24 cellular contexts compared by ENCODE assay signal in the genomic region with DNA sequence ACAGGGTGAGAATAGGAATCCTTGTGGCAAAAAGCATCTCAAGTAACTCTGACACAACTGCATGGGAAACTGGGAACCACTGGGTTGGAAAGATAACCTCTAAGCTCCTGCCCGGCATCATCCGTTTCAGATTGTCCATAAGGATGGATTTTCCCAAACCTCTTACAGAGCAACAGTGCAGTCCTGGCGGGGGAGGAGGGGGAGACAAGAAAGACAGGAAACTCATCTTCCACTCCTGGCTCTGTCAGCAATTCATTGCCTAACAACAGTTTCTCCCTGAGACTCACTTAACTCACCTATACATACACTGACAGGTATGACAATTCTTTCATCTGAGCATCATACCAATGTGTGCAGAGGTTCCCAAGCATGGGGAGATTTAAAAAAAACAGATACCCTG.
DNase-seq lines count a peak whose midpoint lies in the region; ATAC-seq, FAIRE-seq and TF ChIP-seq lines count a peak whose summit lies in the region.
"Had no signal": no experiment of that assay in that cellular context is flagged by ENCODE, and none has a peak within 500 bp of the region (broad histone marks: within the 10 kb centered on the region; RNA-seq: fewer than 3 reads in every experiment).

No MANE protein-coding gene starts in this region.

- H2AFZ ChIP-seq in astrocyte (ENCODE audit: low read depth, low read length): no peak overlapping the region

- no peaks in the 10 kb centered on the region for H3K36me3 Mint-ChIP-seq in activated naive CD4-positive, alpha-beta T cell treated with anti-CD3 and anti-CD28 coated beads, Interleukin-2, amount 50 U/mL, for 24 hours
- H3K36me3 Mint-ChIP-seq in activated naive CD4-positive, alpha-beta T cell treated with anti-CD3 and anti-CD28 coated beads, Interleukin-2, amount 10 ng/mL, durations not matched to agents 7 days and 5 days: no peaks in the 10 kb centered on the region
- H3K36me3 Mint-ChIP-seq in astrocyte (ENCODE audit: low read depth, unreplicated experiment): no peaks in the 10 kb centered on the region
- no peaks in the 10 kb centered on the region for H3K36me3 Mint-ChIP-seq in type B pancreatic cell
- H3K36me3 Mint-ChIP-seq: CD8-positive, alpha-beta T cell had no signal

- H3K36me3 ChIP-seq in astrocyte (ENCODE audit: insufficient read depth, low read length): no peaks in the 10 kb centered on the region
- no peaks in the 10 kb centered on the region for H3K36me3 ChIP-seq in neutrophil
- H3K36me3 ChIP-seq: BLaER1 treated with 17β-estradiol and CSF1 and Interleukin-3, amounts not matched to agents 10 nM and 100 nM had no signal

- H3K27me3 Mint-ChIP-seq in activated naive CD4-positive, alpha-beta T cell treated with anti-CD3 and anti-CD28 coated beads, Interleukin-2, amount 50 U/mL, for 24 hours: no peaks in the 10 kb centered on the region
- H3K27me3 Mint-ChIP-seq in activated naive CD4-positive, alpha-beta T cell treated with anti-CD3 and anti-CD28 coated beads, Interleukin-2, amount 10 ng/mL, durations not matched to agents 7 days and 5 days: peaks cover 43% of the 10 kb centered on the region
- H3K27me3 Mint-ChIP-seq in astrocyte (ENCODE audit: low read depth, unreplicated experiment) (peaks cover 53% of the 10 kb centered on the region), type B pancreatic cell (peaks cover 7% of the 10 kb centered on the region)
- H3K27me3 Mint-ChIP-seq: B cell; CD4-positive, alpha-beta T cell had no signal

- peaks cover 32% of the 10 kb centered on the region for H3K4me1 Mint-ChIP-seq in activated naive CD4-positive, alpha-beta T cell treated with anti-CD3 and anti-CD28 coated beads, Interleukin-2, amount 50 U/mL, for 24 hours
- peaks cover 37% of the 10 kb centered on the region for H3K4me1 Mint-ChIP-seq in activated naive CD4-positive, alpha-beta T cell treated with anti-CD3 and anti-CD28 coated beads, Interleukin-2, amount 10 ng/mL, durations not matched to agents 7 days and 5 days
- H3K4me1 Mint-ChIP-seq in astrocyte (ENCODE audit: low read depth, unreplicated experiment): peaks cover 20% of the 10 kb centered on the region
- H3K4me1 Mint-ChIP-seq in type B pancreatic cell (ENCODE audit: unreplicated experiment): peaks cover 40% of the 10 kb centered on the region

- CTCF ChIA-PET in activated naive CD4-positive, alpha-beta T cell treated with anti-CD3 and anti-CD28 coated beads, Interleukin-2, amount 10 ng/mL, durations not matched to agents 7 days and 5 days (lab: Charles Lee): interaction anchor here (0.6 to 0.9 kb wide), 2 partner anchors 156 to 317 kb away, joined by 3 to 4 read pairs; no protein-coding TSS in a partner anchor

- no peaks in the 10 kb centered on the region for H3K79me2 ChIP-seq in astrocyte (ENCODE audit: insufficient read depth, low read length)

- no peaks in the 10 kb centered on the region for H3K9me3 ChIP-seq in astrocyte (ENCODE audit: insufficient read depth, low read depth, low read length)
- H3K9me3 ChIP-seq in neutrophil: no peaks in the 10 kb centered on the region
- H3K9me3 ChIP-seq: A549; BLaER1 treated with 17β-estradiol and CSF1 and Interleukin-3, amounts not matched to agents 10 nM and 100 nM; Caco-2 had no signal

- peak overlapping the region; percentile 8 for H3K27ac Mint-ChIP-seq in activated naive CD4-positive, alpha-beta T cell treated with anti-CD3 and anti-CD28 coated beads, Interleukin-2, amount 50 U/mL, for 24 hours
- H3K27ac Mint-ChIP-seq in activated naive CD4-positive, alpha-beta T cell treated with anti-CD3 and anti-CD28 coated beads, Interleukin-2, amount 10 ng/mL, durations not matched to agents 7 days and 5 days: no peak overlapping the region
- peak overlapping the region; percentile 58 for H3K27ac Mint-ChIP-seq in astrocyte (ENCODE audit: unreplicated experiment)
- H3K27ac Mint-ChIP-seq in type B pancreatic cell: peak overlapping the region; percentile 64
- H3K27ac Mint-ChIP-seq: CD4-positive, alpha-beta T cell; CD8-positive, alpha-beta T cell had no signal

- H3K27me3 ChIP-seq in astrocyte (ENCODE audit: insufficient read depth, low read length) (peaks cover 23% of the 10 kb centered on the region), neutrophil (no peaks in the 10 kb centered on the region)

- H4K20me1 ChIP-seq in astrocyte (ENCODE audit: insufficient read depth, low read length): no peaks in the 10 kb centered on the region

- H3K4me3 Mint-ChIP-seq in activated naive CD4-positive, alpha-beta T cell treated with anti-CD3 and anti-CD28 coated beads, Interleukin-2, amount 50 U/mL, for 24 hours: no peak overlapping the region
- H3K4me3 Mint-ChIP-seq in activated naive CD4-positive, alpha-beta T cell treated with anti-CD3 and anti-CD28 coated beads, Interleukin-2, amount 10 ng/mL, durations not matched to agents 7 days and 5 days: no peak overlapping the region
- H3K4me3 Mint-ChIP-seq in astrocyte (ENCODE audit: unreplicated experiment) (no peak overlapping the region), type B pancreatic cell (no peak overlapping the region)
- H3K4me3 Mint-ChIP-seq: B cell; CD4-positive, alpha-beta T cell; CD8-positive, alpha-beta T cell had no signal

- no peaks in the 10 kb centered on the region for H3K9me3 Mint-ChIP-seq in activated naive CD4-positive, alpha-beta T cell treated with anti-CD3 and anti-CD28 coated beads, Interleukin-2, amount 50 U/mL, for 24 hours
- peaks cover 2% of the 10 kb centered on the region for H3K9me3 Mint-ChIP-seq in activated naive CD4-positive, alpha-beta T cell treated with anti-CD3 and anti-CD28 coated beads, Interleukin-2, amount 10 ng/mL, durations not matched to agents 7 days and 5 days
- H3K9me3 Mint-ChIP-seq in astrocyte (ENCODE audit: unreplicated experiment): peaks cover 1% of the 10 kb centered on the region
- no peaks in the 10 kb centered on the region for H3K9me3 Mint-ChIP-seq in type B pancreatic cell
- H3K9me3 Mint-ChIP-seq: CD4-positive, alpha-beta T cell; CD8-positive, alpha-beta T cell had no signal

- H3K9ac ChIP-seq in astrocyte (ENCODE audit: low read length): no peak overlapping the region
- H3K9ac ChIP-seq: BLaER1 treated with 17β-estradiol and CSF1 and Interleukin-3, amounts not matched to agents 10 nM and 100 nM had no signal

- H3K4me1 ChIP-seq in astrocyte (ENCODE audit: insufficient read depth, low read length) (no peaks in the 10 kb centered on the region), neutrophil (ENCODE audit: control insufficient read depth in 1 of 2, insufficient read depth in 1 of 2, low read depth in 1 of 2, low read length in 1 of 2) (peaks cover 47 to 50% of the 10 kb centered on the region in 2 experiments)
- H3K4me1 ChIP-seq: A549, Caco-2 had no signal

- H3K4me2 ChIP-seq in astrocyte (ENCODE audit: low read length): no peak overlapping the region
- H3K4me2 ChIP-seq: A549 had no signal

- no peak overlapping the region for H3K27ac ChIP-seq in astrocyte (ENCODE audit: low read depth, low read length)
- H3K27ac ChIP-seq in neutrophil: peak overlapping the region; percentile 52
- H3K27ac ChIP-seq: 22Rv1; A549; BLaER1 treated with 17β-estradiol and CSF1 and Interleukin-3, amounts not matched to agents 10 nM and 100 nM; C4-2B had no signal

- ATAC-seq in SK-N-SH treated with all-trans-retinoic acid at 6 μM for 48 hours: no peak
- ATAC-seq: A549; CD8-positive, alpha-beta T cell had no signal

- H3K4me3 ChIP-seq in astrocyte (ENCODE audit: insufficient read depth, low read depth, low read length) (no peak overlapping the region), neutrophil (ENCODE audit: low read depth in 1 of 2, low read length in 1 of 2) (no peak overlapping the region)
- H3K4me3 ChIP-seq: A549; BLaER1 treated with 17β-estradiol and CSF1 and Interleukin-3, amounts not matched to agents 10 nM and 100 nM had no signal

- TF ChIP-seq CTCF in astrocyte (IDR thresholded peaks at IDR 0.05; ENCODE audit: insufficient read depth, low read depth, low read length) (no peak), neutrophil (IDR thresholded peaks at IDR 0.05) (no peak), type B pancreatic cell (conservative IDR thresholded peaks at IDR 0.05) (no peak)

- no peak for FAIRE-seq in astrocyte (lab: Jason Lieb, UNC)
- FAIRE-seq: A549, D721Med, G401.6, GM12891, GM18507 had no signal

- DNase-seq in activated naive CD4-positive, alpha-beta T cell treated with anti-CD3 and anti-CD28 coated beads, Interleukin-2, amount 10 ng/mL, durations not matched to agents 7 days and 5 days: no peak
- DNase-seq in astrocyte (ENCODE audit: low read depth) (no peak), type B pancreatic cell (ENCODE audit: extremely low spot score, unreplicated experiment) (no peak), NCI-H1417 treated with DMSO at 0.1 percent for 48 hours (lab: John Stamatoyannopoulos, UW) (no peak)
- no peak for DNase-seq in activated naive CD4-positive, alpha-beta T cell treated with Interleukin-2 at 50 U/mL for 16 hours
- DNase-seq: AML-193; Caco-2; Calu3; CD4-positive, alpha-beta T cell; CD8-positive, alpha-beta T cell; DMS79 treated with DMSO at 0.1 percent for 48 hours; GF-D8 had no signal

TF ChIP-seq in SK-N-SH treated with all-trans-retinoic acid at 6 μM for 48 hours, 23 proteins besides CTCF, POLR2A, EP300 and RAD21:
- TF ChIP-seq PPARA (CRISPR knock-in tag; IDR thresholded peaks at IDR 0.05; ENCODE audit: borderline replicate concordance) (no peak), ZNF565 (CRISPR knock-in tag; conservative IDR thresholded peaks at IDR 0.05; ENCODE audit: low read depth) (no peak), ZFP30 (CRISPR knock-in tag; IDR thresholded peaks at IDR 0.05) (no peak), TCF4 (CRISPR knock-in tag; IDR thresholded peaks at IDR 0.05; ENCODE audit: borderline replicate concordance) (no peak), OSR1 (CRISPR knock-in tag; IDR thresholded peaks at IDR 0.05) (no peak)
